In genomic region chr2:42090216-42090615, GRCh38 we compare ENCODE assay signal across 23 cellular contexts. TPM values are rescaled to one million over a fixed set of nuclear protein-coding genes. Genes with fewer than 3 reads are reported as not detected.
"Had no signal": no experiment of that assay in that cellular context is flagged by ENCODE, and none has a peak within 500 bp of the region (broad histone marks: within the 10 kb centered on the region; RNA-seq: fewer than 3 reads in every experiment).

No MANE protein-coding gene starts in this region.

- H3K9me3 ChIP-seq: gastrocnemius medialis, lower lobe of right lung, right lobe of liver, thoracic aorta, tibial nerve, upper lobe of right lung, uterus had no signal

- H3K36me3 Mint-ChIP-seq: stimulated activated naive B cell treated with anti-CD40 and anti-IgM and Interleukin-4, amounts not matched to agents 10 μg/mL and 1 μg/mL and 100 μg/mL, for 72 hours had no signal

- H3K9ac ChIP-seq: parathyroid adenoma had no signal

- H3K9me3 Mint-ChIP-seq: endodermal cell; naive thymus-derived CD8-positive, alpha-beta T cell; neural crest cell; stimulated activated naive B cell treated with anti-CD40 and anti-IgM and Interleukin-4, amounts not matched to agents 10 μg/mL and 1 μg/mL and 100 μg/mL, for 72 hours; stimulated activated naive CD8-positive, alpha-beta T cell treated with anti-CD3 and anti-CD28 coated beads, Interleukin-15, Interleukin-2, amounts not matched to agents 100 ng/mL and 50 ng/mL, for 24 hours had no signal

- H3K4me3 Mint-ChIP-seq: endodermal cell; naive thymus-derived CD8-positive, alpha-beta T cell; neural crest cell; stimulated activated naive B cell treated with anti-CD40 and anti-IgM and Interleukin-4, amounts not matched to agents 10 μg/mL and 1 μg/mL and 100 μg/mL, for 72 hours; stimulated activated naive CD8-positive, alpha-beta T cell treated with anti-CD3 and anti-CD28 coated beads, Interleukin-15, Interleukin-2, amounts not matched to agents 100 ng/mL and 50 ng/mL, for 24 hours had no signal

- H3K27me3 ChIP-seq: gastrocnemius medialis, right lobe of liver, tibial nerve, upper lobe of right lung, uterus had no signal

- H3K36me3 ChIP-seq: gastrocnemius medialis, lower lobe of right lung, right lobe of liver, thoracic aorta, tibial nerve, upper lobe of right lung, uterus had no signal

- FAIRE-seq: keratinocyte, small intestine had no signal

- H3K27ac ChIP-seq: epithelial cell of prostate, gastrocnemius medialis, lower lobe of right lung, parathyroid adenoma, right lobe of liver, thoracic aorta, tibial nerve, upper lobe of right lung, uterus had no signal

- H3K4me1 ChIP-seq: parathyroid adenoma, uterus had no signal

- H3K27ac Mint-ChIP-seq: endodermal cell; progenitor cell of endocrine pancreas; stimulated activated naive B cell treated with anti-CD40 and anti-IgM and Interleukin-4, amounts not matched to agents 10 μg/mL and 1 μg/mL and 100 μg/mL, for 72 hours; stimulated activated naive CD8-positive, alpha-beta T cell treated with anti-CD3 and anti-CD28 coated beads, Interleukin-15, Interleukin-2, amounts not matched to agents 100 ng/mL and 50 ng/mL, for 24 hours had no signal

- DNase-seq: effector CD8-positive, alpha-beta T cell; endodermal cell; foreskin fibroblast; gastrocnemius medialis; head of caudate nucleus; left ventricle myocardium superior; lower lobe of right lung; naive thymus-derived CD8-positive, alpha-beta T cell; right lobe of liver; small intestine; stimulated activated CD4-positive, alpha-beta T cell treated with anti-CD3 and anti-CD28 coated beads, Interleukin-15, amount 100 ng/mL, for 24 hours; stimulated activated CD4-positive, alpha-beta T cell treated with anti-CD3 and anti-CD28 coated beads, Interleukin-2, amount 100 ng/mL, for 48 hours; stimulated activated naive B cell treated with anti-CD40 and anti-IgM and Interleukin-4, amounts not matched to agents 10 μg/mL and 1 μg/mL and 100 μg/mL, for 72 hours; upper lobe of right lung; uterus had no signal

- H3K4me3 ChIP-seq: gastrocnemius medialis, lower lobe of right lung, right lobe of liver, thoracic aorta, tibial nerve, upper lobe of right lung, uterus had no signal

- H2AFZ ChIP-seq: parathyroid adenoma had no signal

- H3K79me2 ChIP-seq: parathyroid adenoma had no signal

RNA-seq across cellular contexts. Expression of gene PKDCC, which starts 42.4 kb away (rescaled TPM):
- total RNA-seq: naive thymus-derived CD8-positive, alpha-beta T cell had no signal
- polyA plus RNA-seq: keratinocyte; naive thymus-derived CD8-positive, alpha-beta T cell had no signal
